Comparison of ENCODE assay signal across 9 cellular contexts in the genomic region with DNA sequence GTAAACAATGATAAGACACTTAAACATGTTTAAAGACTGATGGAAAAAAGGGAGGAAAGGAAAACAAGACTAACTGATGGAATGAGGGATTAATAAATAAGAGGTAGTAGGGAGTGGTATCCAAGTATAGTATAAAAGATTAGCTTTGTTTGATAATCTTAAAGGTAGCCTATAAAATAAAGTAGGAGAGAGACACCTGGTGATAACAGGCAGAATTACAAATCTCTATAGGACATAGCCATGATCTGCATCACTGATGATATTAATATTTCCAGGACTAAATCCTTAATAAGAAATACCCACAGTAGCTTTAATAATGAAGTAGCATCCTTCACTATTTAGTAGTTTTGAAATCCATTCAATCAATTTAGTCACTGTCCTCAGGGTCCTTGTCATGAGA. TPM values are rescaled to one million over a fixed set of nuclear protein-coding genes. Genes with fewer than 3 reads are reported as not detected.
DNase-seq lines count a peak whose midpoint lies in the region; ATAC-seq, FAIRE-seq and TF ChIP-seq lines count a peak whose summit lies in the region.
"Had no signal": no experiment of that assay in that cellular context is flagged by ENCODE, and none has a peak within 500 bp of the region (broad histone marks: within the 10 kb centered on the region; RNA-seq: fewer than 3 reads in every experiment).

No MANE protein-coding gene starts in this region.

- no peaks in the 10 kb centered on the region for H3K27me3 ChIP-seq in OCI-LY3 (ENCODE audit: low read depth, low read length)
- peaks cover 5% of the 10 kb centered on the region for H3K27me3 ChIP-seq in ovary
- no peaks in the 10 kb centered on the region for H3K27me3 ChIP-seq in GM23338 (ENCODE audit: insufficient read depth)

- H3K79me2 ChIP-seq in OCI-LY3 (ENCODE audit: low read length), result no peaks in the 10 kb centered on the region
- H3K79me2 ChIP-seq in GM23338 (replicated peaks; ENCODE audit: insufficient read depth), result no peaks in the 10 kb centered on the region

- H3K27ac ChIP-seq in A549, result no peak overlapping the region
- no peak overlapping the region for H3K27ac ChIP-seq in OCI-LY3 (ENCODE audit: low read length)
- H3K27ac ChIP-seq in ovary, result no peak overlapping the region
- no peak overlapping the region for H3K27ac ChIP-seq in GM23338 (ENCODE audit: low read depth)

- H3K9me2 ChIP-seq in GM23338 (ENCODE audit: insufficient read depth), result no peaks in the 10 kb centered on the region

- no peaks in the 10 kb centered on the region; the same call in 1 of the 2 replicates for H3F3A ChIP-seq in GM23338 (replicated peaks; ENCODE audit: low read depth)

- H2AFZ ChIP-seq in OCI-LY3 (ENCODE audit: low read depth, low read length) (no peak overlapping the region), GM23338 (no peak overlapping the region)

- H3K4me2 ChIP-seq in A549 (no peak overlapping the region), OCI-LY3 (ENCODE audit: low read length) (no peak overlapping the region), GM23338 (no peak overlapping the region)

- peak; percentile 33 to 38 for DNase-seq in A549 (ENCODE audit: low read depth in 1 of 2, low spot score in 1 of 2)
- peak; percentile 44 for DNase-seq in GM10248 (ENCODE audit: extremely low spot score)
- DNase-seq in ovary, result no peak
- no peak for DNase-seq in GM19239 (ENCODE audit: insufficient read length, low spot score)
- DNase-seq in activated naive CD4-positive, alpha-beta T cell treated with anti-CD3 and anti-CD28 coated beads, Interleukin-2, amount 50 U/mL, for 72 hours (ENCODE audit: low spot score in 2 of 2), result no peak
- no peak for DNase-seq in GM23338 (ENCODE audit: low spot score)

- no peak overlapping the region for H3K9ac ChIP-seq in OCI-LY3 (ENCODE audit: low read length)

- H3K4me1 ChIP-seq in A549, result no peaks in the 10 kb centered on the region
- H3K4me1 ChIP-seq in OCI-LY3 (ENCODE audit: low read length), result no peaks in the 10 kb centered on the region
- no peaks in the 10 kb centered on the region for H3K4me1 ChIP-seq in ovary (ENCODE audit: insufficient read depth)
- no peaks in the 10 kb centered on the region for H3K4me1 ChIP-seq in GM23338 (ENCODE audit: insufficient read depth)

- TF ChIP-seq CTCF in A549 (IDR thresholded peaks at IDR 0.05), result peak; percentile 73
- peak; percentile 29 for TF ChIP-seq CTCF in GM10248 (IDR thresholded peaks at IDR 0.05; ENCODE audit: control extremely low read depth, extremely low read depth, low read depth, missing control alignments)
- peak; percentile 66 for TF ChIP-seq CTCF in OCI-LY3 (IDR thresholded peaks at IDR 0.05; ENCODE audit: low read depth, low read length)
- peak in 2 of 3 donors; percentile 34 to 65 for TF ChIP-seq CTCF in ovary (IDR thresholded peaks at IDR 0.05)
- peak in 1 of 2 experiments; percentile 44; a peak in 2 of 4 replicates for TF ChIP-seq CTCF in GM23338 (conservative IDR thresholded peaks at IDR 0.05; ENCODE audit: low read depth in 2 of 2)

- H3K4me3 Mint-ChIP-seq in GM23338, result no peak overlapping the region
- H3K4me3 Mint-ChIP-seq: stimulated activated naive CD8-positive, alpha-beta T cell treated with anti-CD3 and anti-CD28 coated beads, Interleukin-15, Interleukin-2, amounts not matched to agents 100 ng/mL and 50 ng/mL, for 24 hours had no signal

- H4K20me1 ChIP-seq in OCI-LY3 (ENCODE audit: insufficient read depth, low read length) (no peaks in the 10 kb centered on the region), GM23338 (replicated peaks; ENCODE audit: insufficient read depth) (no peaks in the 10 kb centered on the region; the same call in 1 of the 2 replicates)

- FAIRE-seq in A549 (lab: Jason Lieb, UNC) (no peak), GM19239 (lab: Jason Lieb, UNC) (no peak)

- H3K36me3 ChIP-seq in OCI-LY3 (replicated peaks; ENCODE audit: low read depth, low read length) (peaks cover 53% of the 10 kb centered on the region), ovary (no peaks in the 10 kb centered on the region), GM23338 (ENCODE audit: insufficient read depth) (peaks cover 69% of the 10 kb centered on the region)

- no peak overlapping the region for H3K27ac Mint-ChIP-seq in activated naive CD4-positive, alpha-beta T cell treated with anti-CD3 and anti-CD28 coated beads, Interleukin-2, amount 50 U/mL, for 72 hours
- H3K27ac Mint-ChIP-seq in GM23338, result no peak overlapping the region
- H3K27ac Mint-ChIP-seq: stimulated activated naive CD8-positive, alpha-beta T cell treated with anti-CD3 and anti-CD28 coated beads, Interleukin-15, Interleukin-2, amounts not matched to agents 100 ng/mL and 50 ng/mL, for 24 hours had no signal

- CTCF ChIA-PET in A549 (lab: Yijun Ruan, JAX) (interaction anchor here (0.6 to 7.1 kb wide), 36 partner anchors 9 to 169 kb away, joined by 3 to 183 read pairs (median 6); partner anchors contain the start of genes MAPK1IP1L, SOCS4 and WDHD1), GM10248 (lab: Yijun Ruan, JAX) (interaction anchor here (0.6 to 5.1 kb wide), 31 partner anchors 9 to 255 kb away, joined by 3 to 57 read pairs (median 4); partner anchors contain the start of genes LGALS3 and MAPK1IP1L)

- no peak for TF ChIP-seq POLR2A in A549 (IDR thresholded peaks at IDR 0.05; ENCODE audit: low read length)
- no peak for TF ChIP-seq POLR2A in ovary (IDR thresholded peaks at IDR 0.05)

- no peak overlapping the region for H3K4me3 ChIP-seq in A549
- H3K4me3 ChIP-seq in OCI-LY3 (ENCODE audit: low read length), result no peak overlapping the region
- no peak overlapping the region for H3K4me3 ChIP-seq in ovary
- H3K4me3 ChIP-seq in GM23338, result no peak overlapping the region

- H3K9me3 Mint-ChIP-seq in activated naive CD4-positive, alpha-beta T cell treated with anti-CD3 and anti-CD28 coated beads, Interleukin-2, amount 50 U/mL, for 72 hours, result no peaks in the 10 kb centered on the region
- H3K9me3 Mint-ChIP-seq in GM23338, result no peaks in the 10 kb centered on the region
- H3K9me3 Mint-ChIP-seq: stimulated activated naive CD8-positive, alpha-beta T cell treated with anti-CD3 and anti-CD28 coated beads, Interleukin-15, Interleukin-2, amounts not matched to agents 100 ng/mL and 50 ng/mL, for 24 hours had no signal

- H3K9me3 ChIP-seq in A549, result no peaks in the 10 kb centered on the region
- no peaks in the 10 kb centered on the region for H3K9me3 ChIP-seq in OCI-LY3 (ENCODE audit: insufficient read depth, low read length)
- no peaks in the 10 kb centered on the region for H3K9me3 ChIP-seq in ovary

- H3K4me1 Mint-ChIP-seq in GM23338, result no peaks in the 10 kb centered on the region

- ATAC-seq in A549, result peak; percentile 77 to 82; a peak in 5 of 6 replicates
- peak; percentile 73 for ATAC-seq in esophagus mucosa
- ATAC-seq in activated naive CD4-positive, alpha-beta T cell treated with anti-CD3 and anti-CD28 coated beads, Interleukin-2, amount 50 U/mL, for 72 hours, result no peak
- ATAC-seq in GM23338, result no peak

- peak; percentile 73 to 75 for TF ChIP-seq RAD21 in A549 (conservative IDR thresholded peaks at IDR 0.05 in 1 of 2, IDR thresholded peaks at IDR 0.05 in 1 of 2)

- no peak for TF ChIP-seq EP300 in A549 (IDR thresholded peaks at IDR 0.05)
- TF ChIP-seq EP300 in ovary (IDR thresholded peaks at IDR 0.05), result no peak

- intact Hi-C loops in ovary (cut with DNase I), result loop anchor here in 1 of 4 donors (5.0 kb wide), 1 partner anchor 74 kb away; no protein-coding TSS in a partner anchor

- POLR2A ChIA-PET in A549 (lab: Yijun Ruan, JAX), result interaction anchor here (0.6 to 1.7 kb wide), 5 partner anchors 58 to 134 kb away, joined by 3 to 7 read pairs (median 3); partner anchors contain the start of genes MAPK1IP1L, SOCS4 and WDHD1
- POLR2A ChIA-PET in GM10248 (lab: Yijun Ruan, JAX), result no interaction called here

- H3K36me3 Mint-ChIP-seq in activated naive CD4-positive, alpha-beta T cell treated with anti-CD3 and anti-CD28 coated beads, Interleukin-2, amount 50 U/mL, for 72 hours, result peaks cover 17 to 44% of the 10 kb centered on the region in 2 donors
- H3K36me3 Mint-ChIP-seq in GM23338 (ENCODE audit: low read depth), result peaks cover 78% of the 10 kb centered on the region

- no peaks in the 10 kb centered on the region for H3K27me3 Mint-ChIP-seq in GM23338 (ENCODE audit: insufficient read depth, low read depth, poor library complexity)
- H3K27me3 Mint-ChIP-seq: stimulated activated naive CD8-positive, alpha-beta T cell treated with anti-CD3 and anti-CD28 coated beads, Interleukin-15, Interleukin-2, amounts not matched to agents 100 ng/mL and 50 ng/mL, for 24 hours had no signal

TF ChIP-seq in A549, 52 proteins besides CTCF, POLR2A, EP300 and RAD21:
- peak; percentile 82 for TF ChIP-seq SMC3 (IDR thresholded peaks at IDR 0.05)
- no peak for TF ChIP-seq RCOR1 (IDR thresholded peaks at IDR 0.05; ENCODE audit: low read depth, low read length)

TF ChIP-seq in GM23338, 12 proteins besides CTCF, POLR2A, EP300 and RAD21 (continues in another document):
- TF ChIP-seq CREB1 (CRISPR knock-in tag; IDR thresholded peaks at IDR 0.05; ENCODE audit: low read depth) (no peak), POLR2AphosphoS5 (IDR thresholded peaks at IDR 0.05; ENCODE audit: low read depth) (no peak), EZH2 (IDR thresholded peaks at IDR 0.05; ENCODE audit: low read depth, unreplicated experiment) (no peak), ZNF331 (CRISPR knock-in tag; IDR thresholded peaks at IDR 0.05; ENCODE audit: low read depth) (no peak)

RNA-seq across cellular contexts. Expression of gene DLGAP5, which starts 30.4 kb away (rescaled TPM):
- polyA plus RNA-seq in A549 (2011; rRNA removed), result 28.5 and 46.6 TPM in 2 replicates
- 8.6 and 9.7 TPM in 2 replicates for polyA plus RNA-seq in A549 (2012; cell fraction: cytosol; rRNA removed)
- 6.0 and 8.2 TPM in 2 replicates for polyA plus RNA-seq in A549 (2012; cell fraction: nucleus; rRNA removed)
- polyA plus RNA-seq in A549 (2017; fragmentation: RNase III; extraction: RNeasy Plus Mini Kit Qiagen cat#74134 plus additional on column Dnase treatment), result 42.1 to 49.6 TPM (median 46.1 TPM) in 3 replicates
- 8.5 and 10.4 TPM in 2 replicates for polyA minus RNA-seq in A549 (2011; rRNA and poly(A)+ RNA removed)
- 17.9 TPM for total RNA-seq in esophagus mucosa
- total RNA-seq in ovary, result under 1 TPM in 3 of 7 donors, not detected in 4; 0.43 to 0.69 (median 0.46) TPM
- polyA plus RNA-seq in ovary, result under 1 TPM; 0.47 to 0.65 TPM
- 100 to 1,000 TPM in 1 of 2 donors, 10 to 100 TPM in 1; 90.2 to 187 TPM for total RNA-seq in activated naive CD4-positive, alpha-beta T cell treated with anti-CD3 and anti-CD28 coated beads, Interleukin-2, amount 50 U/mL, for 72 hours
- total RNA-seq in GM23338 (2014; rRNA removed; shearing (Covaris generic)), result 106 and 110 TPM in 2 replicates
- 92.7 and 117 TPM in 2 replicates for polyA plus RNA-seq in GM23338 (2016; fragmentation: Nextera tagmentation; extraction: Ambion mirVana)

RNA-seq across cellular contexts. Expression of gene LGALS3, which starts 31.9 kb away (rescaled TPM):
- 53.6 and 61.0 TPM in 2 replicates for polyA plus RNA-seq in A549 (2011; rRNA removed)
- polyA plus RNA-seq in A549 (2012; cell fraction: cytosol; rRNA removed), result 40.9 and 52.4 TPM in 2 replicates
- polyA plus RNA-seq in A549 (2012; cell fraction: nucleus; rRNA removed), result 64.0 and 70.6 TPM in 2 replicates
- 57.2 to 65.6 TPM (median 60.2 TPM) in 3 replicates for polyA plus RNA-seq in A549 (2017; fragmentation: RNase III; extraction: RNeasy Plus Mini Kit Qiagen cat#74134 plus additional on column Dnase treatment)
- 21.6 and 22.6 TPM in 2 replicates for polyA minus RNA-seq in A549 (2011; rRNA and poly(A)+ RNA removed)
- 211 TPM for total RNA-seq in esophagus mucosa
- 100 to 1,000 TPM; 227 to 387 (median 259) TPM for total RNA-seq in ovary
- polyA plus RNA-seq in ovary, result 100 to 1,000 TPM; 228 to 516 TPM
- total RNA-seq in activated naive CD4-positive, alpha-beta T cell treated with anti-CD3 and anti-CD28 coated beads, Interleukin-2, amount 50 U/mL, for 72 hours, result 1 to 10 TPM; 1.6 to 8.9 TPM
- 7.2 and 7.3 TPM in 2 replicates for total RNA-seq in GM23338 (2014; rRNA removed; shearing (Covaris generic))
- polyA plus RNA-seq in GM23338 (2016; fragmentation: Nextera tagmentation; extraction: Ambion mirVana), result 10.9 and 14.7 TPM in 2 replicates

Comparison
In these comparisons a context has a peak if more than half of its experiments do, and no peak if none do; other contexts are left out.
1. ATAC-seq: peak in A549 (2 of 2) and esophagus mucosa (single experiment); none in activated naive CD4-positive, alpha-beta T cell treated with anti-CD3 and anti-CD28 coated beads, Interleukin-2, amount 50 U/mL, for 72 hours (0 of 2) and GM23338 (single experiment).
2. DNase-seq: peak in A549 (2 of 2) and GM10248 (single experiment); none in ovary (0 of 5), GM19239 (single experiment), activated naive CD4-positive, alpha-beta T cell treated with anti-CD3 and anti-CD28 coated beads, Interleukin-2, amount 50 U/mL, for 72 hours (0 of 2) and GM23338 (single experiment).
3. RNA of gene DLGAP5, which starts 30.4 kb away (total RNA-seq): 90.2 to 187 TPM in activated naive CD4-positive, alpha-beta T cell treated with anti-CD3 and anti-CD28 coated beads, Interleukin-2, amount 50 U/mL, for 72 hours, 106 to 110 TPM in GM23338 and 17.9 TPM in esophagus mucosa (single experiment); 0.43 to 0.69 TPM in ovary; every median in the first group is over 10 times any median in the second.
4. RNA of gene LGALS3, which starts 31.9 kb away (total RNA-seq): 227 to 387 TPM in ovary and 211 TPM in esophagus mucosa (single experiment); 1.6 to 8.9 TPM in activated naive CD4-positive, alpha-beta T cell treated with anti-CD3 and anti-CD28 coated beads, Interleukin-2, amount 50 U/mL, for 72 hours and 7.2 to 7.3 TPM in GM23338; every median in the first group is over 10 times any median in the second.